Comparison of ENCODE assay signal across 3 cellular contexts in the genomic region with DNA sequence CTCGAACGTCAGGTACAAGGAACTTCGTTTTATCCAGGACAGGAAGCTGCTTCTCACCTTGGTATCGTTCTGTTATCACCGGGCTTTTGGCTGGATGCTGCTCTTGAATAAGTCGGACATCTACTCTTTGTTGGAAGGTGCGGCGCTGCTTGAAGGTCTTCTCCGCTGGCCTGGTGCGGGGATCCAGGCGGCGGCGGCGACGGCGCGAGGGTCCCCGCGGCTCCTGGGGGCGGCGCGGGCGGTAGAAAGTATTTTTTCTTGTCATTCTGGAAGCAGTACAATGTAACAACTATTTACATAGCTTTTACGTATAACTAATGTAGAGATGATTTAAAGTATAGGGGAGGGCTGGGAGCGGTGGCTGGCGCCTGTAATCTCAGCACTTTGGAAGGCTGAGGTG.
"Had no signal": no experiment of that assay in that cellular context is flagged by ENCODE, and none has a peak within 500 bp of the region (broad histone marks: within the 10 kb centered on the region; RNA-seq: fewer than 3 reads in every experiment).

No MANE protein-coding gene starts in this region.

- DNase-seq: GDM1, GF-D8 had no signal

- ATAC-seq: GM12878 had no signal

- H3K4me3 ChIP-seq: GM12878 had no signal
